9 cellular contexts compared by ENCODE assay signal in genomic region chr1:8663915-8664331, GRCh38.
DNase-seq lines count a peak whose midpoint lies in the region; ATAC-seq, FAIRE-seq and TF ChIP-seq lines count a peak whose summit lies in the region.
"Had no signal": no experiment of that assay in that cellular context is flagged by ENCODE, and none has a peak within 500 bp of the region (broad histone marks: within the 10 kb centered on the region; RNA-seq: fewer than 3 reads in every experiment).

No MANE protein-coding gene starts in this region.

- H3K4me2 ChIP-seq in H1 (ENCODE audit: insufficient read depth in 1 of 2, low read depth in 2 of 2, low read length in 2 of 2) (no peak overlapping the region), neural progenitor cell (no peak overlapping the region), PC-9 (no peak overlapping the region)

- H3K27ac ChIP-seq in H1 (ENCODE audit: low read depth, low read length) (no peak overlapping the region), pancreas (peak overlapping the region in 2 of 4 donors; percentile 19 to 20), neural progenitor cell (no peak overlapping the region), PC-9 (no peak overlapping the region)

- no peak overlapping the region for H4K91ac ChIP-seq in H1 (replicated peaks; ENCODE audit: insufficient read length, low read length)

- H3K4me3 ChIP-seq in H1 (ENCODE audit: extremely low read depth in 1 of 4, insufficient read depth in 2 of 4, low read depth in 3 of 4, low read length in 4 of 4) (no peak overlapping the region), pancreas (no peak overlapping the region), neural progenitor cell (no peak overlapping the region), PC-9 (no peak overlapping the region)

- TF ChIP-seq RAD21 in H1 (IDR thresholded peaks at IDR 0.05 in 1 of 2, conservative IDR thresholded peaks at IDR 0.05 in 1 of 2; ENCODE audit: low read depth in 2 of 2, low read length in 2 of 2) = no peak

- no peak overlapping the region for H2BK12ac ChIP-seq in H1 (ENCODE audit: low read depth, low read length)

- peaks cover 2% of the 10 kb centered on the region for H3K36me3 Mint-ChIP-seq in neural progenitor cell

- no peak overlapping the region for H3K27ac Mint-ChIP-seq in neural progenitor cell

- H3K14ac ChIP-seq in H1 (ENCODE audit: insufficient read length) = no peak overlapping the region

- H3K9me2 ChIP-seq in PC-9 (ENCODE audit: insufficient read depth) = no peaks in the 10 kb centered on the region

- H3K23me2 ChIP-seq in H1 (ENCODE audit: low read depth, low read length) = no peaks in the 10 kb centered on the region

- peak overlapping the region; percentile 27 for H3K4ac ChIP-seq in H1 (replicated peaks; ENCODE audit: insufficient read length, low read depth, low read length)

- TF ChIP-seq EP300 in H1 (IDR thresholded peaks at IDR 0.05; ENCODE audit: borderline replicate concordance in 1 of 2, low read depth in 2 of 2, low read length in 2 of 2) = no peak

- H3K27me3 Mint-ChIP-seq in neural progenitor cell (ENCODE audit: insufficient read depth, low read depth) = no peaks in the 10 kb centered on the region

- no peak for DNase-seq in H1 (ENCODE audit: low read depth in 1 of 2, low spot score in 2 of 2)
- no peak for DNase-seq in pancreas
- no peak for DNase-seq in neural progenitor cell (ENCODE audit: low spot score)
- no peak for DNase-seq in PC-9
- DNase-seq in islet precursor cell = no peak
- DNase-seq in activated gamma-delta T cell treated with Interleukin-2 at 50 U/mL for 16 hours = no peak

- H3K18ac ChIP-seq in H1 (ENCODE audit: extremely low read depth, low read length) = peak overlapping the region; percentile 3; the same call in 1 of the 2 replicates

- peaks cover 9% of the 10 kb centered on the region for H3F3A ChIP-seq in neural progenitor cell (ENCODE audit: low read depth)
- H3F3A ChIP-seq in PC-9 (ENCODE audit: insufficient read depth, low read depth) = peaks cover 8% of the 10 kb centered on the region; the same call in 1 of the 2 replicates

- POLR2A ChIA-PET in H1 (lab: Charles Lee; ENCODE audit: partially characterized antibody) (interaction anchor here (1.0 to 1.2 kb wide), 2 partner anchors 12 to 40 kb away, joined by 3 to 6 read pairs; no protein-coding TSS in a partner anchor), PC-9 (lab: Charles Lee; ENCODE audit: unreplicated experiment) (interaction anchor here (0.5 kb wide), 1 partner anchor 49 kb away, joined by 8 read pairs; no protein-coding TSS in a partner anchor)

- H3K79me2 ChIP-seq in H1 (ENCODE audit: control insufficient read depth in 1 of 2, insufficient read depth in 2 of 2, low read length in 2 of 2) (peaks cover 51 to 100% of the 10 kb centered on the region in 2 experiments), neural progenitor cell (ENCODE audit: low read depth) (peaks cover 100% of the 10 kb centered on the region), PC-9 (ENCODE audit: low read depth) (peaks cover 76% of the 10 kb centered on the region)

- no peak overlapping the region for H3K23ac ChIP-seq in H1 (ENCODE audit: insufficient read length)

- intact Hi-C loops in pancreas (cut with DNase I) = no loop called here
- intact Hi-C loops in PC-9 (cut with micrococcal nuclease; ENCODE audit: unreplicated experiment) = no loop called here

- H3K9me3 ChIP-seq in H1 (ENCODE audit: insufficient read depth in 2 of 2, low read depth in 1 of 2, low read length in 1 of 2) (no peaks in the 10 kb centered on the region), pancreas (no peaks in the 10 kb centered on the region), neural progenitor cell (ENCODE audit: low read depth) (no peaks in the 10 kb centered on the region), PC-9 (ENCODE audit: insufficient read depth, low read depth) (no peaks in the 10 kb centered on the region)

- H2BK5ac ChIP-seq in H1 (ENCODE audit: low read depth, low read length) = 0 out of 2 replicates have a peak overlapping the region, but pooled peaks have one; percentile 28

- H3K4me3 Mint-ChIP-seq in neural progenitor cell = no peak overlapping the region

- no peak for TF ChIP-seq POLR2A in H1 (IDR thresholded peaks at IDR 0.05; ENCODE audit: control extremely low read depth in 1 of 2, low read depth in 2 of 2, low read length in 2 of 2)

- no peak overlapping the region for H4K8ac ChIP-seq in H1 (ENCODE audit: extremely low read depth, insufficient read depth, low read length)

- TF ChIP-seq CTCF in H1 (IDR thresholded peaks at IDR 0.05; ENCODE audit: control extremely low read depth in 1 of 3, insufficient read depth in 1 of 3, low read depth in 1 of 3, low read length in 3 of 3) = no peak
- no peak for TF ChIP-seq CTCF in pancreas (IDR thresholded peaks at IDR 0.05)
- no peak for TF ChIP-seq CTCF in neural progenitor cell (IDR thresholded peaks at IDR 0.05)
- TF ChIP-seq CTCF in PC-9 (conservative IDR thresholded peaks at IDR 0.05) = no peak

- 89% methylated on average over 2 of the region's 2 CpGs; no CpG with 5 or more reads in 1 of the 2 experiments for WGBS in H1 (ENCODE audit: extremely low coverage in 1 of 2, insufficient coverage in 1 of 2, insufficient read length in 1 of 2, insufficient replicate concordance in 2 of 2, low coverage in 1 of 2, low lambda C conversion rate in 2 of 2, missing lambda C conversion rate in 1 of 2), 2 experiments
- WGBS in pancreas, 2 donors = 42 to 55% methylated on average over 2 of the region's 2 CpGs

- no peak for FAIRE-seq in H1 (lab: Jason Lieb, UNC)
- FAIRE-seq in pancreas (lab: Jason Lieb, UNC) = no peak
- FAIRE-seq: TTC549 had no signal

- H2BK20ac ChIP-seq in H1 (ENCODE audit: low read length) = no peak overlapping the region

- 0 out of 2 replicates have a peak overlapping the region, but pooled peaks have one; percentile 25 for H2AK5ac ChIP-seq in H1 (ENCODE audit: low read depth, low read length)

- H3K79me1 ChIP-seq in H1 (ENCODE audit: low read depth, low read length) = peaks cover 20% of the 10 kb centered on the region

- H3K36me3 ChIP-seq in H1 (ENCODE audit: control insufficient read depth in 2 of 4, insufficient read depth in 4 of 4, low read length in 3 of 4) (no peaks in the 10 kb centered on the region), pancreas (no peaks in the 10 kb centered on the region), neural progenitor cell (no peaks in the 10 kb centered on the region), PC-9 (ENCODE audit: low read depth) (no peaks in the 10 kb centered on the region)

- H3K9ac ChIP-seq in H1 (replicated peaks in 1 of 4; ENCODE audit: extremely low read depth in 1 of 4, low read depth in 3 of 4, low read length in 3 of 4) (no peak overlapping the region), neural progenitor cell (no peak overlapping the region)

- H4K20me1 ChIP-seq in H1 (replicated peaks in 1 of 2; ENCODE audit: control insufficient read depth in 1 of 2, insufficient read depth in 2 of 2, low read length in 2 of 2) = peaks cover 42 to 56% of the 10 kb centered on the region in 2 experiments
- peaks cover 98% of the 10 kb centered on the region for H4K20me1 ChIP-seq in neural progenitor cell (ENCODE audit: low read depth)
- peaks cover 8% of the 10 kb centered on the region; the same call in 1 of the 2 replicates for H4K20me1 ChIP-seq in PC-9 (ENCODE audit: insufficient read depth)

- no peak overlapping the region for H3K56ac ChIP-seq in H1 (replicated peaks; ENCODE audit: insufficient read length, low read depth, low read length)

- H2BK15ac ChIP-seq in H1 (ENCODE audit: low read length) = no peak overlapping the region

- no peak overlapping the region for H2AFZ ChIP-seq in H1 (ENCODE audit: low read length)
- H2AFZ ChIP-seq in neural progenitor cell (replicated peaks) = no peak overlapping the region
- no peak overlapping the region for H2AFZ ChIP-seq in PC-9

- BruUV-seq in PC-9 (replicated peaks; lab: Mats Ljungman, UMichigan) = no TSS peak

- CTCF ChIA-PET in H1 (lab: Charles Lee; ENCODE audit: partially characterized antibody) = interaction anchor here (0.8 to 2.4 kb wide), 5 partner anchors 8 to 103 kb away, joined by 3 to 11 read pairs (median 3); no protein-coding TSS in a partner anchor
- CTCF ChIA-PET in PC-9 (lab: Charles Lee) = no interaction called here

- H4K5ac ChIP-seq in H1 (ENCODE audit: insufficient read length, low read depth, low read length) = no peak overlapping the region

- H3K27me3 ChIP-seq in H1 (replicated peaks in 1 of 4; ENCODE audit: control insufficient read depth in 3 of 4, extremely low read depth in 1 of 4, insufficient read depth in 3 of 4, low read length in 3 of 4) (no peaks in the 10 kb centered on the region), pancreas (no peaks in the 10 kb centered on the region), neural progenitor cell (no peaks in the 10 kb centered on the region), PC-9 (ENCODE audit: insufficient read depth, low read depth) (no peaks in the 10 kb centered on the region)

- H3K9me3 Mint-ChIP-seq in neural progenitor cell = no peaks in the 10 kb centered on the region

- peaks cover 29% of the 10 kb centered on the region for H3K4me1 Mint-ChIP-seq in neural progenitor cell

- H3K4me1 ChIP-seq in H1 (replicated peaks in 1 of 4; ENCODE audit: control insufficient read depth in 3 of 4, insufficient read depth in 4 of 4, low read length in 3 of 4) = peaks cover 0 to 31% (median 13%) of the 10 kb centered on the region in 4 experiments; a peak in 4 of 7 replicates
- peaks cover 27 to 70% (median 60%) of the 10 kb centered on the region in 3 donors for H3K4me1 ChIP-seq in pancreas
- peaks cover 42% of the 10 kb centered on the region for H3K4me1 ChIP-seq in neural progenitor cell
- peaks cover 36% of the 10 kb centered on the region for H3K4me1 ChIP-seq in PC-9 (replicated peaks; ENCODE audit: insufficient read depth)

- ATAC-seq in GM19035 (IDR thresholded peaks at IDR 0.05; ENCODE audit: unreplicated experiment) (peak; percentile 52), HG03354 (IDR thresholded peaks at IDR 0.05; ENCODE audit: poor library complexity, severe bottlenecking, unreplicated experiment) (peak; percentile 58), pancreas (peak in 3 of 4 donors; percentile 59 to 77 (median 71))

- H2BK120ac ChIP-seq in H1 (replicated peaks; ENCODE audit: low read depth, low read length) = no peak overlapping the region

TF ChIP-seq in H1, 55 proteins besides CTCF, POLR2A, EP300 and RAD21 (continues in another document):
- TF ChIP-seq USF2 (IDR thresholded peaks at IDR 0.05; ENCODE audit: low read length) (no peak), TAF7 (optimal IDR thresholded peaks at IDR 0.05; ENCODE audit: borderline replicate concordance, low read depth, low read length) (no peak), MAFK (IDR thresholded peaks at IDR 0.05; ENCODE audit: low read depth, low read length) (no peak)
